Comparison of ENCODE assay signal across 16 cellular contexts in genomic region chr2:162233197-162233596, GRCh38. TPM values are rescaled to one million over a fixed set of nuclear protein-coding genes. Genes with fewer than 3 reads are reported as not detected.
DNase-seq lines count a peak whose midpoint lies in the region; ATAC-seq, FAIRE-seq and TF ChIP-seq lines count a peak whose summit lies in the region.
"Had no signal": no experiment of that assay in that cellular context is flagged by ENCODE, and none has a peak within 500 bp of the region (broad histone marks: within the 10 kb centered on the region; RNA-seq: fewer than 3 reads in every experiment).

No MANE protein-coding gene starts in this region.

- peaks cover 14% of the 10 kb centered on the region for H3K4me1 ChIP-seq in astrocyte (ENCODE audit: insufficient read depth, low read length)

- H3K4me3 ChIP-seq in BJ (ENCODE audit: low read depth, low read length): no peak overlapping the region
- H3K4me3 ChIP-seq in astrocyte (ENCODE audit: insufficient read depth, low read depth, low read length): no peak overlapping the region
- H3K4me3 ChIP-seq: SK-N-MC had no signal

- peak; percentile 78 for FAIRE-seq in astrocyte (lab: Jason Lieb, UNC)

- no peaks in the 10 kb centered on the region for H3K9me3 ChIP-seq in astrocyte (ENCODE audit: insufficient read depth, low read depth, low read length)

- H3K36me3 ChIP-seq in BJ (ENCODE audit: control insufficient read depth, insufficient read depth, low read length): peaks cover 15% of the 10 kb centered on the region
- H3K36me3 ChIP-seq in astrocyte (ENCODE audit: insufficient read depth, low read length): peaks cover 24% of the 10 kb centered on the region

- POLR2A ChIA-PET in BJ (lab: Charles Lee): interaction anchor here (0.6 to 0.9 kb wide), 2 partner anchors 9 to 107 kb away, joined by 3 to 5 read pairs; no protein-coding TSS in a partner anchor
- POLR2A ChIA-PET in activated CD4-positive, alpha-beta memory T cell treated with anti-CD3 and anti-CD28 coated beads for 36 hours (lab: Charles Lee): no interaction called here

- no peak overlapping the region for H3K27ac Mint-ChIP-seq in astrocyte (ENCODE audit: unreplicated experiment)
- H3K27ac Mint-ChIP-seq in activated CD4-positive, alpha-beta memory T cell treated with anti-CD3 and anti-CD28 coated beads for 36 hours: no peak overlapping the region
- H3K27ac Mint-ChIP-seq: activated CD4-positive, alpha-beta T cell treated with anti-CD3 and anti-CD28 coated beads for 36 hours; activated T-helper 1 cell treated with anti-CD3 and anti-CD28 coated beads, Interleukin-12 subunit alpha, Interleukin-12 subunit beta, Interleukin-2, Interleukin-4 antibody, amounts not matched to agents 30 ng/mL and 10 ng/mL and 1 ng/mL, durations not matched to agents 14 hours and 24 hours and 36 hours; immature natural killer cell had no signal

- H3K36me3 Mint-ChIP-seq in astrocyte (ENCODE audit: low read depth, unreplicated experiment): peaks cover 3% of the 10 kb centered on the region
- no peaks in the 10 kb centered on the region for H3K36me3 Mint-ChIP-seq in activated CD4-positive, alpha-beta memory T cell treated with anti-CD3 and anti-CD28 coated beads for 36 hours
- H3K36me3 Mint-ChIP-seq: CD4-positive, alpha-beta memory T cell; immature natural killer cell had no signal

- peaks cover 93% of the 10 kb centered on the region for H3K79me2 ChIP-seq in astrocyte (ENCODE audit: insufficient read depth, low read length)

- DNase-seq in BJ (ENCODE audit: low read depth): peak; percentile 48
- peak; percentile 91 for DNase-seq in M059J (ENCODE audit: low read depth)
- peak; percentile 81 for DNase-seq in astrocyte (ENCODE audit: low read depth)
- peak; percentile 42 for DNase-seq in kidney tubule cell (ENCODE audit: low spot score)
- no peak for DNase-seq in activated naive CD4-positive, alpha-beta T cell (lab: John Stamatoyannopoulos, UW)
- no peak for DNase-seq in activated CD4-positive, alpha-beta memory T cell treated with anti-CD3 and anti-CD28 coated beads for 36 hours
- no peak for DNase-seq in cerebellar nuclear complex (lab: John Stamatoyannopoulos, UW)
- DNase-seq: activated CD4-positive, alpha-beta T cell treated with anti-CD3 and anti-CD28 coated beads for 36 hours; CD4-positive, alpha-beta memory T cell; central memory CD4-positive, alpha-beta T cell; immature natural killer cell; NCI-H1092; NCI-H524 had no signal

- no peak overlapping the region for H2AFZ ChIP-seq in astrocyte (ENCODE audit: low read depth, low read length)

- H3K4me2 ChIP-seq in astrocyte (ENCODE audit: low read length): peak overlapping the region; percentile 26

- no peaks in the 10 kb centered on the region for H3K27me3 Mint-ChIP-seq in astrocyte (ENCODE audit: low read depth, unreplicated experiment)
- peaks cover 2% of the 10 kb centered on the region for H3K27me3 Mint-ChIP-seq in activated CD4-positive, alpha-beta memory T cell treated with anti-CD3 and anti-CD28 coated beads for 36 hours

- H3K4me3 Mint-ChIP-seq in astrocyte (ENCODE audit: unreplicated experiment): no peak overlapping the region
- H3K4me3 Mint-ChIP-seq in activated CD4-positive, alpha-beta memory T cell treated with anti-CD3 and anti-CD28 coated beads for 36 hours: no peak overlapping the region
- H3K4me3 Mint-ChIP-seq: activated CD4-positive, alpha-beta T cell treated with anti-CD3 and anti-CD28 coated beads for 36 hours; activated T-helper 1 cell treated with anti-CD3 and anti-CD28 coated beads, Interleukin-12 subunit alpha, Interleukin-12 subunit beta, Interleukin-2, Interleukin-4 antibody, amounts not matched to agents 30 ng/mL and 10 ng/mL and 1 ng/mL, durations not matched to agents 14 hours and 24 hours and 36 hours; CD4-positive, alpha-beta memory T cell; immature natural killer cell had no signal

- H3K27me3 ChIP-seq in BJ (ENCODE audit: control insufficient read depth, insufficient read depth, low read length) (no peaks in the 10 kb centered on the region), astrocyte (ENCODE audit: insufficient read depth, low read length) (no peaks in the 10 kb centered on the region)

- peaks cover 16% of the 10 kb centered on the region for H3K4me1 Mint-ChIP-seq in astrocyte (ENCODE audit: low read depth, unreplicated experiment)
- H3K4me1 Mint-ChIP-seq in activated CD4-positive, alpha-beta memory T cell treated with anti-CD3 and anti-CD28 coated beads for 36 hours (ENCODE audit: low read depth): no peaks in the 10 kb centered on the region
- H3K4me1 Mint-ChIP-seq: activated CD4-positive, alpha-beta T cell treated with anti-CD3 and anti-CD28 coated beads for 36 hours; CD4-positive, alpha-beta memory T cell; immature natural killer cell had no signal

- no peak for TF ChIP-seq CTCF in BJ (IDR thresholded peaks at IDR 0.05; ENCODE audit: insufficient read depth, low read depth, low read length)
- no peak for TF ChIP-seq CTCF in astrocyte (IDR thresholded peaks at IDR 0.05; ENCODE audit: insufficient read depth, low read depth, low read length)

- H3K9ac ChIP-seq in astrocyte (ENCODE audit: low read length): no peak overlapping the region

- H3K27ac ChIP-seq in astrocyte (ENCODE audit: low read depth, low read length): no peak overlapping the region
- H3K27ac ChIP-seq: SK-N-MC had no signal

- no peaks in the 10 kb centered on the region for H3K9me3 Mint-ChIP-seq in astrocyte (ENCODE audit: unreplicated experiment)
- no peaks in the 10 kb centered on the region for H3K9me3 Mint-ChIP-seq in activated CD4-positive, alpha-beta memory T cell treated with anti-CD3 and anti-CD28 coated beads for 36 hours
- H3K9me3 Mint-ChIP-seq: activated T-helper 1 cell treated with anti-CD3 and anti-CD28 coated beads, Interleukin-12 subunit alpha, Interleukin-12 subunit beta, Interleukin-2, Interleukin-4 antibody, amounts not matched to agents 30 ng/mL and 10 ng/mL and 1 ng/mL, durations not matched to agents 14 hours and 24 hours and 36 hours; immature natural killer cell had no signal

- intact Hi-C loops in activated CD4-positive, alpha-beta memory T cell treated with anti-CD3 and anti-CD28 coated beads for 36 hours (cut with micrococcal nuclease): no loop called here

- ATAC-seq in HG02938 (IDR thresholded peaks at IDR 0.05; ENCODE audit: unreplicated experiment): no peak
- ATAC-seq: activated CD4-positive, alpha-beta T cell treated with anti-CD3 and anti-CD28 coated beads for 36 hours had no signal

- H4K20me1 ChIP-seq in astrocyte (ENCODE audit: insufficient read depth, low read length): peaks cover 11% of the 10 kb centered on the region

- CTCF ChIA-PET in BJ (lab: Yijun Ruan, JAX): interaction anchor here (1.9 kb wide), 1 partner anchor 20 kb away, joined by 6 read pairs; no protein-coding TSS in a partner anchor
- CTCF ChIA-PET in activated CD4-positive, alpha-beta memory T cell treated with anti-CD3 and anti-CD28 coated beads for 36 hours (lab: Charles Lee): interaction anchor here (1.1 kb wide), 1 partner anchor 12 kb away, joined by 4 read pairs; no protein-coding TSS in a partner anchor

RNA-seq across cellular contexts. Expression of gene FAP, which starts 10.0 kb away (rescaled TPM):
- polyA plus RNA-seq in BJ (2011; rRNA removed): 135 and 263 TPM in 2 replicates
- 80.1 and 88.5 TPM in 2 replicates for polyA minus RNA-seq in BJ (2011; rRNA and poly(A)+ RNA removed)
- total RNA-seq in M059J (2014; rRNA removed; shearing (Covaris generic)): 22.8 and 31.9 TPM in 2 replicates
- 0.96 and 1.3 TPM in 2 replicates for total RNA-seq in astrocyte
- total RNA-seq in activated CD4-positive, alpha-beta memory T cell treated with anti-CD3 and anti-CD28 coated beads for 36 hours: not detected
- total RNA-seq: activated CD4-positive, alpha-beta T cell treated with anti-CD3 and anti-CD28 coated beads for 36 hours; activated T-helper 1 cell treated with anti-CD3 and anti-CD28 coated beads, Interleukin-12 subunit alpha, Interleukin-12 subunit beta, Interleukin-2, Interleukin-4 antibody, amounts not matched to agents 30 ng/mL and 10 ng/mL and 1 ng/mL, durations not matched to agents 14 hours and 24 hours and 36 hours; CD4-positive, alpha-beta memory T cell had no signal
- polyA plus RNA-seq: CD4-positive, alpha-beta memory T cell; immature natural killer cell had no signal

Comparison
In these comparisons a context has a peak if more than half of its experiments do, and no peak if none do; other contexts are left out.
1. DNase-seq: peak in BJ (single experiment), M059J (single experiment), astrocyte (single experiment) and kidney tubule cell (single experiment); none in activated naive CD4-positive, alpha-beta T cell (0 of 4), activated CD4-positive, alpha-beta memory T cell treated with anti-CD3 and anti-CD28 coated beads for 36 hours (single experiment) and cerebellar nuclear complex (0 of 2).
2. RNA of gene FAP, which starts 10.0 kb away (total RNA-seq): 22.8 to 31.9 TPM in M059J; 0.96 to 1.3 TPM in astrocyte and not detected in activated CD4-positive, alpha-beta memory T cell treated with anti-CD3 and anti-CD28 coated beads for 36 hours; every median in the first group is over 10 times any median in the second.